In genomic region chr1:196423612-196424011, GRCh38 we compare ENCODE assay signal across 16 cellular contexts.
"Had no signal": no experiment of that assay in that cellular context is flagged by ENCODE, and none has a peak within 500 bp of the region (broad histone marks: within the 10 kb centered on the region; RNA-seq: fewer than 3 reads in every experiment).

No MANE protein-coding gene starts in this region.

- DNase-seq: activated CD4-positive, alpha-beta T cell treated with anti-CD3 and anti-CD28 coated beads, Interleukin-2, amount 50 U/mL, for 4 hours; activated CD4-positive, CD25-positive, alpha-beta regulatory T cell treated with anti-CD3 and anti-CD28 coated beads, Interleukin-2, amount 50 U/mL, for 72 hours; activated T-cell treated with anti-CD3 and anti-CD28 coated beads, Interleukin-2, amount 50 U/mL, for 1 hour; amygdala; colonic mucosa; esophagus squamous epithelium; kidney glomerular epithelial cell; naive B cell; right lobe of liver; stimulated activated CD4-positive, alpha-beta T cell treated with anti-CD3 and anti-CD28 coated beads, Interleukin-4, amount 100 ng/mL, for 1 hour; stimulated activated CD8-positive, alpha-beta memory T cell treated with anti-CD3 and anti-CD28 coated beads, Interleukin-4, amount 100 ng/mL, for 48 hours had no signal

- H3K4me1 ChIP-seq: colonic mucosa, right lobe of liver had no signal

- H3K36me3 Mint-ChIP-seq: activated naive CD4-positive, alpha-beta T cell treated with anti-CD3 and anti-CD28 coated beads, Interleukin-2, amount 50 U/mL, for 24 hours; naive B cell had no signal

- H3K9me3 Mint-ChIP-seq: activated naive CD4-positive, alpha-beta T cell treated with anti-CD3 and anti-CD28 coated beads, Interleukin-2, amount 50 U/mL, for 24 hours; stimulated activated naive CD8-positive, alpha-beta T cell treated with anti-CD3 and anti-CD28 coated beads, Interleukin-15, Interleukin-2, amounts not matched to agents 100 ng/mL and 50 ng/mL, for 24 hours had no signal

- H3K27me3 Mint-ChIP-seq: activated naive CD4-positive, alpha-beta T cell treated with anti-CD3 and anti-CD28 coated beads, Interleukin-2, amount 50 U/mL, for 24 hours; naive B cell; stimulated activated naive CD8-positive, alpha-beta T cell treated with anti-CD3 and anti-CD28 coated beads, Interleukin-15, Interleukin-2, amounts not matched to agents 100 ng/mL and 50 ng/mL, for 24 hours had no signal

- H3K4me3 ChIP-seq: cardiac muscle cell, colonic mucosa, esophagus squamous epithelium, lung, right lobe of liver, thoracic aorta had no signal

- H3K27ac ChIP-seq: cardiac muscle cell, colonic mucosa, right lobe of liver, thoracic aorta had no signal

- H3K27me3 ChIP-seq: cardiac muscle cell, colonic mucosa, esophagus squamous epithelium, right lobe of liver had no signal

- H3K4me3 Mint-ChIP-seq: activated naive CD4-positive, alpha-beta T cell treated with anti-CD3 and anti-CD28 coated beads, Interleukin-2, amount 50 U/mL, for 24 hours; naive B cell; stimulated activated naive CD8-positive, alpha-beta T cell treated with anti-CD3 and anti-CD28 coated beads, Interleukin-15, Interleukin-2, amounts not matched to agents 100 ng/mL and 50 ng/mL, for 24 hours had no signal

- H3K36me3 ChIP-seq: cardiac muscle cell, colonic mucosa, esophagus squamous epithelium, thoracic aorta had no signal

- H3K4me1 Mint-ChIP-seq: activated naive CD4-positive, alpha-beta T cell treated with anti-CD3 and anti-CD28 coated beads, Interleukin-2, amount 50 U/mL, for 24 hours; naive B cell had no signal

- H3K27ac Mint-ChIP-seq: activated naive CD4-positive, alpha-beta T cell treated with anti-CD3 and anti-CD28 coated beads, Interleukin-2, amount 50 U/mL, for 24 hours; naive B cell; stimulated activated naive CD8-positive, alpha-beta T cell treated with anti-CD3 and anti-CD28 coated beads, Interleukin-15, Interleukin-2, amounts not matched to agents 100 ng/mL and 50 ng/mL, for 24 hours had no signal

- H3K9me3 ChIP-seq: colonic mucosa, esophagus squamous epithelium, right lobe of liver, thoracic aorta had no signal
